In genomic region chr12:94941440-94941862, GRCh38 we compare ENCODE assay signal across 8 cellular contexts.
DNase-seq lines count a peak whose midpoint lies in the region; ATAC-seq and TF ChIP-seq lines count a peak whose summit lies in the region.

No MANE protein-coding gene starts in this region.

- ATAC-seq in HG02870 (IDR thresholded peaks at IDR 0.05; ENCODE audit: unreplicated experiment), result no peak

- no peak for TF ChIP-seq CTCF in fibroblast of the aortic adventitia (IDR thresholded peaks at IDR 0.05; ENCODE audit: insufficient read depth, low read length)

- DNase-seq in EH (ENCODE audit: low read depth) (peak; percentile 92), M059J (ENCODE audit: low read depth) (peak; percentile 81), fibroblast of the aortic adventitia (ENCODE audit: low read depth) (peak; percentile 82), NCI-H526 treated with DMSO at 0.1 percent for 48 hours (lab: John Stamatoyannopoulos, UW) (no peak)
- peak; percentile 49 to 62 for DNase-seq in activated CD4-positive, alpha-beta T cell treated with anti-CD3 and anti-CD28 coated beads, Interleukin-2, amount 50 U/mL, for 48 hours
- DNase-seq in stimulated activated CD4-positive, alpha-beta T cell treated with anti-CD3 and anti-CD28 coated beads, Interleukin-12 subunit alpha, Interleukin-12 subunit beta, amount 100 ng/mL, for 24 hours (ENCODE audit: low read depth in 2 of 2), result peak; percentile 11 to 39
- DNase-seq in effector CD8-positive, alpha-beta T cell (lab: John Stamatoyannopoulos, UW), result no peak

- H3K4me3 ChIP-seq in fibroblast of the aortic adventitia (ENCODE audit: low read depth, low read length), result no peak overlapping the region

Comparison
In these comparisons a context has a peak if more than half of its experiments do, and no peak if none do; other contexts are left out.
1. DNase-seq: peak in EH (single experiment), M059J (single experiment), activated CD4-positive, alpha-beta T cell treated with anti-CD3 and anti-CD28 coated beads, Interleukin-2, amount 50 U/mL, for 48 hours (2 of 2), fibroblast of the aortic adventitia (single experiment) and stimulated activated CD4-positive, alpha-beta T cell treated with anti-CD3 and anti-CD28 coated beads, Interleukin-12 subunit alpha, Interleukin-12 subunit beta, amount 100 ng/mL, for 24 hours (2 of 2); none in NCI-H526 treated with DMSO at 0.1 percent for 48 hours (single experiment) and effector CD8-positive, alpha-beta T cell (single experiment).